1 cellular context compared by ENCODE assay signal in genomic region chr19:12695997-12696365, GRCh38.
TF ChIP-seq lines count a peak whose summit lies in the region.

No MANE protein-coding gene starts in this region.

TF ChIP-seq in SK-N-SH, 30 proteins besides CTCF, POLR2A, EP300 and RAD21 (continued from another document):
- no peak for TF ChIP-seq REST (IDR thresholded peaks at IDR 0.05; ENCODE audit: low read depth, low read length)
- no peak for TF ChIP-seq MAX (IDR thresholded peaks at IDR 0.05; ENCODE audit: low read depth)
- TF ChIP-seq RCOR1 (IDR thresholded peaks at IDR 0.05; ENCODE audit: low read length) = no peak
- TF ChIP-seq SMC3 (IDR thresholded peaks at IDR 0.05; ENCODE audit: low read depth, low read length) = no peak
- no peak for TF ChIP-seq PBX3 (IDR thresholded peaks at IDR 0.05)
- TF ChIP-seq TCF12 (IDR thresholded peaks at IDR 0.05) = no peak
- TF ChIP-seq NFIC (IDR thresholded peaks at IDR 0.05; ENCODE audit: borderline replicate concordance) = no peak
- TF ChIP-seq YY1 (IDR thresholded peaks at IDR 0.05; ENCODE audit: low read depth) = no peak
- TF ChIP-seq POLR2AphosphoS5 (IDR thresholded peaks at IDR 0.05; ENCODE audit: low read depth, low read length) = no peak
- no peak for TF ChIP-seq TEAD4 (IDR thresholded peaks at IDR 0.05; ENCODE audit: borderline replicate concordance, insufficient read depth)
TF ChIP-seq in SK-N-SH: peak in this region for 0.
